8 cellular contexts compared by ENCODE assay signal in genomic region chr7:87216701-87217508, GRCh38. TPM values are rescaled to one million over a fixed set of nuclear protein-coding genes. Genes with fewer than 3 reads are reported as not detected.
DNase-seq lines count a peak whose midpoint lies in the region; ATAC-seq and TF ChIP-seq lines count a peak whose summit lies in the region.

No MANE protein-coding gene starts in this region.

- DNase-seq in ACHN = peak; percentile 97
- peak; percentile 33 for DNase-seq in activated CD4-positive, alpha-beta T cell treated with anti-CD3 and anti-CD28 coated beads, Interleukin-2, amount 50 U/mL, for 1 hour
- no peak for DNase-seq in mesendoderm
- DNase-seq in HEK293T (ENCODE audit: extremely low spot score) = no peak
- no peak for DNase-seq in HT-29 (ENCODE audit: low spot score)
- no peak for DNase-seq in NCI-H748 (lab: John Stamatoyannopoulos, UW; ENCODE audit: unreplicated experiment)

- H3K4ac ChIP-seq in mesendoderm (ENCODE audit: low read depth, low read length) = no peak overlapping the region

- H3K56ac ChIP-seq in mesendoderm (ENCODE audit: low read length) = no peak overlapping the region

- no peak overlapping the region for H3K27ac ChIP-seq in mesendoderm (ENCODE audit: low read depth, low read length)

- WGBS in mesendoderm (ENCODE audit: extremely low coverage, insufficient coverage, low lambda C conversion rate) = no CpG with 5 or more reads among the region's 5 CpGs

- H3K4me1 ChIP-seq in mesendoderm (ENCODE audit: control insufficient read depth, low read depth, low read length) = peaks cover 9% of the 10 kb centered on the region

- H2BK15ac ChIP-seq in mesendoderm (replicated peaks; ENCODE audit: low read depth) = no peak overlapping the region

- in situ Hi-C loops in ACHN (cut with HindIII; ENCODE audit: low pct_ligation_motif_present, low pct_unique_long_range_greater_than_20kb, low sequenced_read_pairs) = no loop called here

- H3K79me1 ChIP-seq in mesendoderm (ENCODE audit: low read length) = peaks cover 27% of the 10 kb centered on the region

- H2AK5ac ChIP-seq in mesendoderm (ENCODE audit: low read length) = no peak overlapping the region

- H3K18ac ChIP-seq in mesendoderm (ENCODE audit: low read length) = no peak overlapping the region

- H3K79me2 ChIP-seq in mesendoderm (ENCODE audit: control insufficient read depth, insufficient read depth, low read length) = peaks cover 62% of the 10 kb centered on the region

- CTCF ChIA-PET in HEK293T (lab: Yijun Ruan, JAX) = no interaction called here

- peaks cover 2% of the 10 kb centered on the region for H3K36me3 ChIP-seq in mesendoderm (ENCODE audit: control insufficient read depth, insufficient read depth, low read length)

- ATAC-seq in GM18873 (IDR thresholded peaks at IDR 0.05; ENCODE audit: low FRiP score, unreplicated experiment) (peak; percentile 64), HG03060 (IDR thresholded peaks at IDR 0.05; ENCODE audit: low read depth, unreplicated experiment) (peak; percentile 66)

- no peak overlapping the region for H3K4me3 ChIP-seq in mesendoderm (ENCODE audit: low read length)

- no peak overlapping the region for H4K5ac ChIP-seq in mesendoderm (ENCODE audit: low read length)

- peaks cover 2% of the 10 kb centered on the region for H3K27me3 ChIP-seq in mesendoderm (ENCODE audit: insufficient read depth, low read length, poor library complexity)

- POLR2A ChIA-PET in HEK293T (lab: Yijun Ruan, JAX) = no interaction called here

- no peak overlapping the region for H4K8ac ChIP-seq in mesendoderm (ENCODE audit: low read depth, low read length)

- no peak overlapping the region for H2BK120ac ChIP-seq in mesendoderm (ENCODE audit: low read depth, low read length)

- no peak overlapping the region for H3K23ac ChIP-seq in mesendoderm (ENCODE audit: low read length)

- peak overlapping the region; percentile 12 for H3K9ac ChIP-seq in mesendoderm (ENCODE audit: low read length)

- no peak overlapping the region for H3K4me2 ChIP-seq in mesendoderm (ENCODE audit: low read length)

- H2BK5ac ChIP-seq in mesendoderm (ENCODE audit: low read length) = no peak overlapping the region

TF ChIP-seq in HEK293T, 16 proteins besides CTCF, POLR2A, EP300 and RAD21:
- TF ChIP-seq L3MBTL2 (conservative IDR thresholded peaks at IDR 0.05) (no peak), BHLHE40 (IDR thresholded peaks at IDR 0.05; ENCODE audit: borderline replicate concordance) (no peak), LEF1 (IDR thresholded peaks at IDR 0.05; ENCODE audit: borderline replicate concordance) (no peak), HDGF (IDR thresholded peaks at IDR 0.05; ENCODE audit: borderline replicate concordance) (no peak), FOXK2 (IDR thresholded peaks at IDR 0.05) (no peak), PKNOX1 (IDR thresholded peaks at IDR 0.05) (no peak), FOXA1 (IDR thresholded peaks at IDR 0.05) (no peak), ZNF384 (IDR thresholded peaks at IDR 0.05) (no peak), FOXM1 (IDR thresholded peaks at IDR 0.05; ENCODE audit: borderline replicate concordance) (no peak), TARDBP (IDR thresholded peaks at IDR 0.05) (no peak), CTBP1 (IDR thresholded peaks at IDR 0.05; ENCODE audit: borderline replicate concordance) (no peak), ELF4 (IDR thresholded peaks at IDR 0.05) (no peak), ARNT (IDR thresholded peaks at IDR 0.05) (no peak), SUZ12 (IDR thresholded peaks at IDR 0.05) (no peak), SP1 (IDR thresholded peaks at IDR 0.05) (no peak), NFRKB (IDR thresholded peaks at IDR 0.05) (no peak)

RNA-seq across cellular contexts. Expression of gene TMEM243, which starts 2.6 kb away (rescaled TPM):
- polyA plus RNA-seq in mesendoderm (2013, experiment 1 of 2) = 23.7 TPM
- 22.5 TPM for polyA plus RNA-seq in mesendoderm (2013, experiment 2 of 2)
- 73.9 and 74.5 TPM in 2 replicates for total RNA-seq in HT-29 (2014; rRNA removed; shearing (Covaris generic))

Comparison
In these comparisons a context has a peak if more than half of its experiments do, and no peak if none do; other contexts are left out.
1. DNase-seq: peak in ACHN (single experiment) and activated CD4-positive, alpha-beta T cell treated with anti-CD3 and anti-CD28 coated beads, Interleukin-2, amount 50 U/mL, for 1 hour (single experiment); none in mesendoderm (single experiment), HEK293T (single experiment), HT-29 (single experiment) and NCI-H748 (single experiment).